16 cellular contexts compared by ENCODE assay signal in the genomic region with DNA sequence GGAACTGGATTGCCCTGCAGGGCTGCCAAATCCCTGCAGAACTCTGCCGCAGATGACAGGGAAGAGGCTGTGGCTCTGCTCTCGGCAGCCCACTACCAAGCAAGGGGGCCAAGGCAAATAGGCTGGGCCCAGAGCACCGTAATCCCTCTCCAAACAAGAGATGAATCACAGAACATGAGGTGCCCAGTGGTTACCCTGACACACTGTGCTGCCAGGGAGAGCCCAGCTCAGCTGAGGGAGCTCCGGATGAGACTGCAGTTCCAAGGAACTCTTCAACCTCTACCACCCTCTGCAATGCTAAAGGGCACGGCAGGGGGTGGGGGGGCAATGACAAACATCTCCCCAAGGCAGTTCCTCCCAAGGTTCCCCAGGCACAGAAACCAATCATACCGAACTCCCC. TPM values are rescaled to one million over a fixed set of nuclear protein-coding genes. Genes with fewer than 3 reads are reported as not detected.
DNase-seq lines count a peak whose midpoint lies in the region; ATAC-seq and TF ChIP-seq lines count a peak whose summit lies in the region.
"Had no signal": no experiment of that assay in that cellular context is flagged by ENCODE, and none has a peak within 500 bp of the region (broad histone marks: within the 10 kb centered on the region; RNA-seq: fewer than 3 reads in every experiment).

No MANE protein-coding gene starts in this region.

- H3K27ac ChIP-seq in iPS-20b (ENCODE audit: low read length): no peak overlapping the region
- H3K27ac ChIP-seq: 22Rv1, tibial artery, VCaP had no signal

- no peaks in the 10 kb centered on the region for H3K27me3 Mint-ChIP-seq in brain

- H3K36me3 ChIP-seq in iPS-20b (ENCODE audit: insufficient read depth, low read depth, low read length): peaks cover 20% of the 10 kb centered on the region
- H3K36me3 ChIP-seq: tibial artery had no signal

- ATAC-seq in stimulated activated effector memory CD8-positive, alpha-beta T cell treated with anti-CD3 and anti-CD28 coated beads, Interleukin-12 subunit alpha, Interleukin-12 subunit beta, amount 100 ng/mL, for 72 hours: peak; percentile 41
- ATAC-seq in GM21528 (IDR thresholded peaks at IDR 0.05; ENCODE audit: low FRiP score, unreplicated experiment): no peak
- ATAC-seq: left ventricle myocardium superior had no signal

- DNase-seq in DMS 273 (lab: John Stamatoyannopoulos, UW; ENCODE audit: unreplicated experiment) (peak; percentile 62), DMS 273 treated with DMSO at 0.1 percent for 48 hours (lab: John Stamatoyannopoulos, UW) (no peak), DMS153 treated with DMSO at 0.1 percent for 48 hours (lab: John Stamatoyannopoulos, UW; ENCODE audit: unreplicated experiment) (no peak), CD1c-positive myeloid dendritic cell (ENCODE audit: extremely low spot score) (no peak)
- no peak for DNase-seq in stimulated activated effector memory CD8-positive, alpha-beta T cell treated with anti-CD3 and anti-CD28 coated beads, Interleukin-12 subunit alpha, Interleukin-12 subunit beta, amount 100 ng/mL, for 72 hours (ENCODE audit: low spot score in 2 of 2)
- DNase-seq: activated CD8-positive, alpha-beta memory T cell treated with anti-CD3 and anti-CD28 coated beads, Interleukin-2, amount 50 U/mL, for 4 hours; IMR-90; left ventricle myocardium superior; SK-N-SH; tibial artery had no signal

- no peaks in the 10 kb centered on the region for H3K27me3 ChIP-seq in iPS-20b (ENCODE audit: insufficient read depth, low read length)
- H3K27me3 ChIP-seq: tibial artery had no signal

- peaks cover 14% of the 10 kb centered on the region; the same call in 1 of the 2 replicates for H3K4me1 ChIP-seq in iPS-20b (ENCODE audit: insufficient read depth, low read length)
- H3K4me1 ChIP-seq: tibial artery had no signal

- H3K4me1 Mint-ChIP-seq in brain: peaks cover 43% of the 10 kb centered on the region
- H3K4me1 Mint-ChIP-seq in stimulated activated effector memory CD8-positive, alpha-beta T cell treated with anti-CD3 and anti-CD28 coated beads, Interleukin-12 subunit alpha, Interleukin-12 subunit beta, amount 100 ng/mL, for 72 hours: no peaks in the 10 kb centered on the region

- H3K9me3 ChIP-seq in iPS-20b (ENCODE audit: insufficient read depth, low read depth, low read length): no peaks in the 10 kb centered on the region
- H3K9me3 ChIP-seq: SK-N-SH, tibial artery had no signal

- no peak overlapping the region for H3K4me3 ChIP-seq in iPS-20b (ENCODE audit: low read length)
- H3K4me3 ChIP-seq: dorsolateral prefrontal cortex, tibial artery had no signal

- peak overlapping the region; percentile 40; the same call in 1 of the 2 replicates for H3K9ac ChIP-seq in iPS-20b (ENCODE audit: low read depth, low read length)
- H3K9ac ChIP-seq: SK-N-SH had no signal

- peak overlapping the region; percentile 77 to 91 (median 87) for H3K27ac Mint-ChIP-seq in brain
- no peak overlapping the region for H3K27ac Mint-ChIP-seq in stimulated activated effector memory CD8-positive, alpha-beta T cell treated with anti-CD3 and anti-CD28 coated beads, Interleukin-12 subunit alpha, Interleukin-12 subunit beta, amount 100 ng/mL, for 72 hours

- peaks cover 0 to 2% (median 0%) of the 10 kb centered on the region in 5 experiments for H3K9me3 Mint-ChIP-seq in brain
- H3K9me3 Mint-ChIP-seq in stimulated activated effector memory CD8-positive, alpha-beta T cell treated with anti-CD3 and anti-CD28 coated beads, Interleukin-12 subunit alpha, Interleukin-12 subunit beta, amount 100 ng/mL, for 72 hours: no peaks in the 10 kb centered on the region

- no peak for TF ChIP-seq CTCF in brain (conservative IDR thresholded peaks at IDR 0.05)

- peaks cover 6% of the 10 kb centered on the region for H3K36me3 Mint-ChIP-seq in brain
- H3K36me3 Mint-ChIP-seq in stimulated activated effector memory CD8-positive, alpha-beta T cell treated with anti-CD3 and anti-CD28 coated beads, Interleukin-12 subunit alpha, Interleukin-12 subunit beta, amount 100 ng/mL, for 72 hours: no peaks in the 10 kb centered on the region

- peak overlapping the region in 4 of 5 experiments; percentile 24 to 74 (median 62) for H3K4me3 Mint-ChIP-seq in brain
- no peak overlapping the region for H3K4me3 Mint-ChIP-seq in stimulated activated effector memory CD8-positive, alpha-beta T cell treated with anti-CD3 and anti-CD28 coated beads, Interleukin-12 subunit alpha, Interleukin-12 subunit beta, amount 100 ng/mL, for 72 hours

RNA-seq across cellular contexts. Expression of gene STON2, which starts 33.9 kb away (rescaled TPM):
- polyA plus RNA-seq in brain (ENCODE audit: insufficient read depth, low read depth, low replicate concordance): 8.6 TPM
- polyA plus RNA-seq: IMR-90, SK-N-SH had no signal
